Comparison of ENCODE assay signal across 16 cellular contexts in genomic region chr1:176628775-176629174, GRCh38.
DNase-seq lines count a peak whose midpoint lies in the region; ATAC-seq and TF ChIP-seq lines count a peak whose summit lies in the region.
"Had no signal": no experiment of that assay in that cellular context is flagged by ENCODE, and none has a peak within 500 bp of the region (broad histone marks: within the 10 kb centered on the region; RNA-seq: fewer than 3 reads in every experiment).

No MANE protein-coding gene starts in this region.

- peak; percentile 14 for DNase-seq in NCI-H2171 treated with DMSO at 0.1 percent for 48 hours (lab: John Stamatoyannopoulos, UW)
- DNase-seq in NCI-H2171 (lab: John Stamatoyannopoulos, UW), result no peak
- DNase-seq in DMS 273 (lab: John Stamatoyannopoulos, UW; ENCODE audit: unreplicated experiment), result peak; percentile 89
- peak; percentile 23 for DNase-seq in NCI-H1694 treated with DMSO at 0.1 percent for 48 hours (lab: John Stamatoyannopoulos, UW)
- peak; percentile 91 for DNase-seq in left kidney (ENCODE audit: low read depth, low spot score)
- DNase-seq in lower leg skin (ENCODE audit: low spot score in 2 of 2), result no peak
- no peak for DNase-seq in GM19240 (ENCODE audit: insufficient read length, low spot score)
- DNase-seq: CD4-positive, alpha-beta T cell; CD8-positive, alpha-beta memory T cell; DMS153; DND-41; GM23248; H7; HCEC 1CT had no signal

- no peak for ATAC-seq in HG02884 (IDR thresholded peaks at IDR 0.05; ENCODE audit: unreplicated experiment)

- no peak for TF ChIP-seq POLR2A in lower leg skin (IDR thresholded peaks at IDR 0.05)

- WGBS in lower leg skin, 2 donors, result 33 to 40% methylated on average over 2 of the region's 2 CpGs

- intact Hi-C loops in lower leg skin (cut with DNase I; ENCODE audit: low total_unique reads), result no loop called here

- TF ChIP-seq CTCF in lower leg skin (IDR thresholded peaks at IDR 0.05), result no peak

- no peak overlapping the region for H3K4me3 ChIP-seq in lower leg skin (ENCODE audit: low read depth, poor library complexity, severe bottlenecking)
- H3K4me3 ChIP-seq: BLaER1, GM23248 had no signal

Comparison
In these comparisons a context has a peak if more than half of its experiments do, and no peak if none do; other contexts are left out.
1. DNase-seq: peak in NCI-H2171 treated with DMSO at 0.1 percent for 48 hours (single experiment), DMS 273 (single experiment), NCI-H1694 treated with DMSO at 0.1 percent for 48 hours (single experiment) and left kidney (single experiment); none in NCI-H2171 (single experiment), lower leg skin (0 of 2) and GM19240 (single experiment).